9 cellular contexts compared by ENCODE assay signal in the genomic region with DNA sequence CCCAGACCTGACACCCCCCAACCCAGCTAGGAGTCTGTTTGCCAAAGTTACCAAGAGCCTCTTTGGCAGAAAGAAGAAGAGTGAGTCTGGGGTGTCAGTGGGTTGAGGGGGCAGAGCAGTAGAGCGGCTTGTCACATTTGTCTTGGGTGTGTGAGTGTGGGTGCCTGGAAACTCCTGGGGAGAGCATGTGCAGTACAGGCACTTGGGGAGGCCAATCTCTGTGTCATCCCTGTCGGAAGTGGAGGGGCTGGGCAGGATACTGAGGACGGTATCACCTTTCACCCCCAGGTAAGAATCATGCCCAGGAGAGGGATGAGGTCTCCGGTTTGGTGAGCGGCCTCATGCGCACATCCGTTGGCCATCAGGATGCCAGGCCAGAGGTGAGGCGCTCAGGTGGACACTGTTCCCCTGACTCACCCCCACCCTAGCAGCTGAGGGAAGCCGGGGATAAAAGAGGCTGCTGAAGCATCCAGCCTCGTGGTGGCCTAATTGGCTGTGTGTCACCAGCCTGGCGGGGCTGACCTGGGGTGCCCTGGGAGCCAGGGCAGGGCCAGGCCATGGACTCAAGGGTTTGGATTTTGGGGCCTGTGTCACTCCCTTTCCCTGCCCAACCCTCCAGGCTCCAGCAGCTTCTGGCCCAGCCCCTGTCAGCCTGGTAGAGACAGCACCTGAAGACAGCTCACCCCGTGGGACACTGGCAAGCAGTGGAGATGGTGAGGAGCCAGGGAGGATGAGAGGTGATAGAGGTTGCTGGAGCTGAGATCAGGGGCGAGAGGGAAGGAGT. TPM values are rescaled to one million over a fixed set of nuclear protein-coding genes. Genes with fewer than 3 reads are reported as not detected.
DNase-seq lines count a peak whose midpoint lies in the region; TF ChIP-seq lines count a peak whose summit lies in the region.
"Had no signal": no experiment of that assay in that cellular context is flagged by ENCODE, and none has a peak within 500 bp of the region (broad histone marks: within the 10 kb centered on the region; RNA-seq: fewer than 3 reads in every experiment).

No MANE protein-coding gene starts in this region.

- DNase-seq in activated effector memory CD4-positive, alpha-beta T cell treated with anti-CD3 and anti-CD28 coated beads, Interleukin-2, amount 50 U/mL, for 16 hours = peak; percentile 64
- DNase-seq in activated effector memory CD4-positive, alpha-beta T cell treated with Interleukin-2 at 50 U/mL for 16 hours = no peak
- DNase-seq in fibroblast of lung (ENCODE audit: low read depth in 2 of 2) = no peak
- DNase-seq in thyroid gland = no peak
- no peak for DNase-seq in NCI-H1105 treated with DMSO at 0.1 percent for 48 hours (lab: John Stamatoyannopoulos, UW)
- no peak for DNase-seq in activated gamma-delta T cell treated with Interleukin-2 at 50 U/mL for 16 hours
- DNase-seq: effector CD8-positive, alpha-beta T cell; SIG-M5 had no signal

- 85 to 92% methylated on average over 9 to 11 of the region's 13 CpGs for WGBS in thyroid gland, 2 donors

- H3K27ac ChIP-seq in fibroblast of lung (ENCODE audit: insufficient read depth, low read length) (peak overlapping the region; percentile 51), thyroid gland (peak overlapping the region in 2 of 3 donors; percentile 31 to 58)
- H3K27ac ChIP-seq: pancreas had no signal

- no peak overlapping the region for H2AFZ ChIP-seq in fibroblast of lung (ENCODE audit: low read length)

- intact Hi-C loops in thyroid gland (cut with DNase I) = no loop called here

- no peak overlapping the region for H3K9ac ChIP-seq in fibroblast of lung (ENCODE audit: insufficient read depth, low read length)

- peaks cover 47% of the 10 kb centered on the region for H3K79me2 ChIP-seq in fibroblast of lung (ENCODE audit: control insufficient read depth, insufficient read depth, low read length)

- H3K9me3 ChIP-seq in fibroblast of lung (ENCODE audit: control insufficient read depth, insufficient read depth, low read depth, low read length) (no peaks in the 10 kb centered on the region), thyroid gland (no peaks in the 10 kb centered on the region)
- H3K9me3 ChIP-seq: pancreas had no signal

- no peak for TF ChIP-seq POLR2A in thyroid gland (IDR thresholded peaks at IDR 0.05)

- H3K4me3 ChIP-seq in fibroblast of lung (replicated peaks in 1 of 4; ENCODE audit: control extremely low read depth in 1 of 4, insufficient read depth in 1 of 4, low read depth in 3 of 4, low read length in 4 of 4) (peak overlapping the region in 1 of 4 experiments; percentile 92), thyroid gland (replicated peaks in 1 of 3) (no peak overlapping the region)
- H3K4me3 ChIP-seq: pancreas had no signal

- H3K4me1 ChIP-seq in fibroblast of lung (ENCODE audit: control insufficient read depth, extremely low read depth, insufficient read depth, low read length) (peaks cover 45% of the 10 kb centered on the region), thyroid gland (peaks cover 31 to 62% of the 10 kb centered on the region in 2 donors)

- no peaks in the 10 kb centered on the region for H4K20me1 ChIP-seq in fibroblast of lung (ENCODE audit: control insufficient read depth, extremely low read depth, insufficient read depth, low read length)

- peaks cover 41% of the 10 kb centered on the region for H3K36me3 ChIP-seq in fibroblast of lung (ENCODE audit: control insufficient read depth, insufficient read depth, low read length)
- H3K36me3 ChIP-seq in thyroid gland = peaks cover 20 to 22% of the 10 kb centered on the region in 2 donors

- peak overlapping the region; percentile 54 for H3K4me2 ChIP-seq in fibroblast of lung (ENCODE audit: extremely low read depth, insufficient read depth, low read length)

- TF ChIP-seq CTCF in fibroblast of lung (conservative IDR thresholded peaks at IDR 0.05 in 1 of 2, IDR thresholded peaks at IDR 0.05 in 1 of 2; ENCODE audit: low read depth in 1 of 2, low read length in 2 of 2) = no peak
- no peak for TF ChIP-seq CTCF in thyroid gland (IDR thresholded peaks at IDR 0.05)

- no peaks in the 10 kb centered on the region for H3K27me3 ChIP-seq in fibroblast of lung (ENCODE audit: control insufficient read depth, insufficient read depth, low read length)
- no peaks in the 10 kb centered on the region for H3K27me3 ChIP-seq in thyroid gland
- H3K27me3 ChIP-seq: pancreas had no signal

RNA-seq across cellular contexts. Expression of a gene that starts 3.3 kb away (rescaled TPM):
- 20.8 and 30.6 TPM in 2 replicates for total RNA-seq in fibroblast of lung
- polyA plus RNA-seq in fibroblast of lung = 12.2 and 22.6 TPM in 2 replicates
- 8.8 and 19.4 TPM in 2 replicates for polyA plus RNA-seq in fibroblast of lung (2012)
- 48.0 and 58.2 TPM in 2 replicates for polyA minus RNA-seq in fibroblast of lung (ENCODE audit: low replicate concordance)
- total RNA-seq in thyroid gland = 10 to 100 TPM in 3 of 4 donors, 1 to 10 TPM in 1; 7.4 to 18.4 (median 13.6) TPM

RNA-seq across cellular contexts. Expression of a gene that starts 3.6 kb away (rescaled TPM):
- total RNA-seq in fibroblast of lung (0.51 and 0.66 TPM in 2 replicates), thyroid gland (1 to 10 TPM in 1 of 4 donors, under 1 TPM in 1, not detected in 2; 0.67 to 1.0 TPM)
- polyA plus RNA-seq in fibroblast of lung = not detected in 2 replicates
- 0.19 and 0.37 TPM in 2 replicates for polyA plus RNA-seq in fibroblast of lung (2012)
- polyA minus RNA-seq in fibroblast of lung (ENCODE audit: low replicate concordance) = not detected in 2 replicates

RNA-seq across cellular contexts. Expression of a gene that starts 4.8 kb away (rescaled TPM):
- total RNA-seq in fibroblast of lung = 3.9 and 5.0 TPM in 2 replicates
- polyA plus RNA-seq in fibroblast of lung = 5.6 and 8.7 TPM in 2 replicates
- 4.7 and 8.4 TPM in 2 replicates for polyA plus RNA-seq in fibroblast of lung (2012)
- polyA minus RNA-seq in fibroblast of lung (ENCODE audit: low replicate concordance) = 15.1 and 16.2 TPM in 2 replicates
- 10 to 100 TPM in 2 of 4 donors, 1 to 10 TPM in 2; 7.3 to 14.9 (median 9.2) TPM for total RNA-seq in thyroid gland

RNA-seq across cellular contexts. Expression of a gene that starts 15.5 kb away (rescaled TPM):
- total RNA-seq in fibroblast of lung = under 0.01 and 0.17 TPM in 2 replicates
- 0.10 and 0.11 TPM in 2 replicates for polyA plus RNA-seq in fibroblast of lung
- polyA plus RNA-seq in fibroblast of lung (2012) = 0.08 TPM in 2 replicates
- not detected in 2 replicates for polyA minus RNA-seq in fibroblast of lung (ENCODE audit: low replicate concordance)
- total RNA-seq in thyroid gland = under 1 TPM in 2 of 4 donors, not detected in 2; 0.42 to 0.56 TPM

RNA-seq across cellular contexts. Expression of a gene that starts 28.2 kb away (rescaled TPM):
- total RNA-seq in fibroblast of lung (1,373 and 1,913 TPM in 2 replicates), thyroid gland (1,000 to 10,000 TPM; 1,167 to 2,709 (median 1,595) TPM)
- 1,895 and 2,098 TPM in 2 replicates for polyA plus RNA-seq in fibroblast of lung
- polyA plus RNA-seq in fibroblast of lung (2012) = 2,285 and 2,608 TPM in 2 replicates
- polyA minus RNA-seq in fibroblast of lung (ENCODE audit: low replicate concordance) = 229 and 279 TPM in 2 replicates
